Comparison of ENCODE assay signal across 8 cellular contexts in genomic region chr19:40601061-40601973, GRCh38. TPM values are rescaled to one million over a fixed set of nuclear protein-coding genes. Genes with fewer than 3 reads are reported as not detected.
A peak's percentile ranks its signal among the peaks of the same experiment; 100 is the strongest.
DNase-seq lines count a peak whose midpoint lies in the region; ATAC-seq and TF ChIP-seq lines count a peak whose summit lies in the region.

TSS of gene LTBP4 (plus strand) at chr19:40601369. CDS start at chr19:40601388, 19 bp downstream.

- in situ Hi-C loops in gastrocnemius medialis (cut with MboI; ENCODE audit: low sequenced_read_pairs in 4 of 4) = no loop called here

- intact Hi-C loops in adrenal gland (cut with DNase I) (loop anchor here in 1 of 2 donors (5.0 kb wide), 1 partner anchor 59 kb away; no protein-coding TSS in a partner anchor), gastrocnemius medialis (cut with DNase I; ENCODE audit: low total_unique reads) (loop anchor here (5.0 kb wide), 1 partner anchor 314 kb away; the partner anchor contains the start of gene AKT2)

- H3F3A ChIP-seq in DOHH2 (ENCODE audit: control insufficient read depth, insufficient read depth) = peaks cover 18% of the 10 kb centered on the region

- H3K27ac ChIP-seq in DOHH2 (ENCODE audit: low read depth, low read length) (no peak within 1 kb of the TSS), adrenal gland (peak within 1 kb of the TSS in 3 of 5 donors; percentile 3 to 86 (median 70)), iPS DF 6.9 (ENCODE audit: low read length) (no peak within 1 kb of the TSS), gastrocnemius medialis (peak within 1 kb of the TSS; percentile 73 to 84 (median 78))

- no peak for TF ChIP-seq POLR2A in adrenal gland (IDR thresholded peaks at IDR 0.05)
- no peak for TF ChIP-seq POLR2A in gastrocnemius medialis (IDR thresholded peaks at IDR 0.05)

- ATAC-seq in gastrocnemius medialis (no peak), GM18909 (IDR thresholded peaks at IDR 0.05; ENCODE audit: poor library complexity, unreplicated experiment) (no peak)

- H3K4me2 ChIP-seq in DOHH2 (ENCODE audit: low read length) = peak within 1 kb of the TSS; percentile 77

- WGBS in adrenal gland, 4 donors = 0 to 3% (median 1%) methylated on average over 6 to 87 of the region's 87 CpGs
- no CpG with 5 or more reads among the region's 87 CpGs for WGBS in iPS DF 6.9 (ENCODE audit: insufficient coverage, insufficient read length)

- peaks cover 8% of the 10 kb centered on the region; the same call in 1 of the 2 replicates for H4K20me1 ChIP-seq in DOHH2 (ENCODE audit: control insufficient read depth, insufficient read depth, low read depth, low read length)

- peak within 1 kb of the TSS; percentile 77 for H3K4me3 ChIP-seq in DOHH2 (ENCODE audit: low read length)
- H3K4me3 ChIP-seq in adrenal gland = peak within 1 kb of the TSS in 1 of 4 donors; percentile 50
- H3K4me3 ChIP-seq in iPS DF 6.9 (ENCODE audit: low read length) = peak within 1 kb of the TSS; percentile 38; the same call in 1 of the 2 replicates
- H3K4me3 ChIP-seq in gastrocnemius medialis = peak within 1 kb of the TSS; percentile 49 to 60 (median 57)

- H3K9me3 ChIP-seq in DOHH2 (ENCODE audit: control insufficient read depth, insufficient read depth, low read length) = no peaks in the 10 kb centered on the region
- H3K9me3 ChIP-seq in adrenal gland (replicated peaks in 1 of 3) = no peaks in the 10 kb centered on the region
- no peaks in the 10 kb centered on the region for H3K9me3 ChIP-seq in iPS DF 6.9 (ENCODE audit: control insufficient read depth, insufficient read depth, low read length)
- no peaks in the 10 kb centered on the region for H3K9me3 ChIP-seq in gastrocnemius medialis

- TF ChIP-seq CTCF in DOHH2 (IDR thresholded peaks at IDR 0.05; ENCODE audit: low read depth, low read length, poor library complexity, severe bottlenecking) (no peak), adrenal gland (IDR thresholded peaks at IDR 0.05) (no peak), gastrocnemius medialis (IDR thresholded peaks at IDR 0.05 in 4 of 5, conservative IDR thresholded peaks at IDR 0.05 in 1 of 5) (peak in 1 of 5 experiments; percentile 24)

- no peaks in the 10 kb centered on the region for H3K79me2 ChIP-seq in DOHH2 (ENCODE audit: control insufficient read depth, low read length)

- no peaks in the 10 kb centered on the region for H3K9me2 ChIP-seq in DOHH2 (replicated peaks; ENCODE audit: control insufficient read depth, low read length)

- H3K4me1 ChIP-seq in DOHH2 (ENCODE audit: control insufficient read depth, low read length) (peaks cover 79% of the 10 kb centered on the region), adrenal gland (replicated peaks in 1 of 2) (peaks cover 40 to 70% of the 10 kb centered on the region in 2 donors), iPS DF 6.9 (ENCODE audit: control insufficient read depth, insufficient read depth, low read length) (peaks cover 11% of the 10 kb centered on the region), gastrocnemius medialis (peaks cover 38 to 44% of the 10 kb centered on the region in 2 donors)

- DNase-seq in LoVo (ENCODE audit: low spot score) (peak; percentile 53), adrenal gland (peak in 3 of 7 donors; percentile 38 to 60 (median 41)), iPS DF 6.9 (ENCODE audit: low read depth, low spot score) (no peak), gastrocnemius medialis (no peak), SKM-1 (lab: John Stamatoyannopoulos, UW; ENCODE audit: unreplicated experiment) (no peak), GM19238 (ENCODE audit: insufficient read length, low spot score) (no peak)

- peaks cover 54% of the 10 kb centered on the region for H3K27me3 ChIP-seq in DOHH2 (ENCODE audit: control insufficient read depth, low read length)
- peaks cover 15% of the 10 kb centered on the region for H3K27me3 ChIP-seq in adrenal gland
- H3K27me3 ChIP-seq in iPS DF 6.9 (ENCODE audit: control insufficient read depth, insufficient read depth, low read length) = peaks cover 13% of the 10 kb centered on the region; the same call in 1 of the 2 replicates
- peaks cover 37 to 52% (median 39%) of the 10 kb centered on the region in 3 donors for H3K27me3 ChIP-seq in gastrocnemius medialis

- H3K36me3 ChIP-seq in DOHH2 (ENCODE audit: control insufficient read depth, low read length) (no peaks in the 10 kb centered on the region), adrenal gland (replicated peaks in 1 of 2) (no peaks in the 10 kb centered on the region), iPS DF 6.9 (ENCODE audit: control insufficient read depth, insufficient read depth, low read length) (no peaks in the 10 kb centered on the region), gastrocnemius medialis (no peaks in the 10 kb centered on the region)

RNA-seq across cellular contexts. Expression of gene LTBP4, which starts in this region (rescaled TPM):
- total RNA-seq in adrenal gland (100 to 1,000 TPM in 6 of 8 donors, 10 to 100 TPM in 2; 46.7 to 205 (median 121) TPM), gastrocnemius medialis (10 to 100 TPM; 34.4 to 46.7 (median 40.5) TPM)
- polyA plus RNA-seq in adrenal gland = 100 to 1,000 TPM in 2 of 3 donors, 10 to 100 TPM in 1; 15.3 to 272 (median 142) TPM

Comparison
In these comparisons a context has a peak if more than half of its experiments do, and no peak if none do; other contexts are left out.
1. H3K27ac ChIP-seq: peak in adrenal gland (3 of 5) and gastrocnemius medialis (4 of 4); none in DOHH2 (single experiment) and iPS DF 6.9 (single experiment).